In the genomic region with DNA sequence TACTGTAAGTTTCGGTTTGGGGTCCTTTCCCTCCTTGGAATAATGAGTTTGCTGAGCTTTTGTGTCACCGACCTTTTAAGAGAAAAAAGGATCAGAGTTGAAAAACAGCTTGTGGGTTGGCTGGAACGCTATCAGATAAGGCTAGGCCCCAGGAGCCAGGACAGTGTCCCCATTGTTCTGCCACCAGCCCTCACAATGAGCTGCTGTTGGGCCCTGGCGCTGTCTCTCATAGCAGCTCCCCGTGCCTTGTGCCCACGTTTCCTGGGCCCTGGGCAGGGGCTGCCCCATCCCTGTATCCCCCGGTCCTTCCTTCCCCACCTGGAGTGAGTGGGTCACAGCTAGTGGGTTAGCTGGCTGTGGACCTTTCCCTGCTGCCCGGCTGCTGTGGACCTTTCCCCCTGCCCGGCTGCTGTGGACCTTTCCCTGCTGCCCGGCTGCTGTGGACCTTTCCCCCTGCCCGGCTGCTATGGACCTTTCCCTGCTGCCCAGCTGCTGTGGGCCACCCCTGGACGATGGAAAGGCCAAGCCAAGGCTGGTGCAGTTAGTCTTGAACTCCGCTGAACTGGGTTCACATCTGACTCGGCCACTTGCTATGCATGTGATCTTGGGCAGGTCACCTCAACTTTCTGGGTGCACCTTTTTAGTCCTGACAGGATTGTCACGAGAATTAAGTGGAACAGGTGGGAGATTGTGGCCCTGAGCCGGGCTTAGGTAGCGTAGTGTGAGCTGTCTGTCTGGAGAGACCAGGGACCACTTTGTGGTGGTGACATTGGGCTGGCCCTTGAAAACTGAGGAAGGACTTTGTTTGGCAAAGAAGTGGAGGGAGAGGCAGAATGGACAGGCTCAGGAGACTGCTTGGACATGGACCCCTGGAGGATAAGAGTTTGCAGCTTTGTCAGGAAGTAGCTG, we compare ENCODE assay signal across 2 cellular contexts.
TF ChIP-seq lines count a peak whose summit lies in the region.

No MANE protein-coding gene starts in this region.

TF ChIP-seq in SK-N-SH, 30 proteins besides CTCF, POLR2A, EP300 and RAD21:
- TF ChIP-seq, protein P1, sequence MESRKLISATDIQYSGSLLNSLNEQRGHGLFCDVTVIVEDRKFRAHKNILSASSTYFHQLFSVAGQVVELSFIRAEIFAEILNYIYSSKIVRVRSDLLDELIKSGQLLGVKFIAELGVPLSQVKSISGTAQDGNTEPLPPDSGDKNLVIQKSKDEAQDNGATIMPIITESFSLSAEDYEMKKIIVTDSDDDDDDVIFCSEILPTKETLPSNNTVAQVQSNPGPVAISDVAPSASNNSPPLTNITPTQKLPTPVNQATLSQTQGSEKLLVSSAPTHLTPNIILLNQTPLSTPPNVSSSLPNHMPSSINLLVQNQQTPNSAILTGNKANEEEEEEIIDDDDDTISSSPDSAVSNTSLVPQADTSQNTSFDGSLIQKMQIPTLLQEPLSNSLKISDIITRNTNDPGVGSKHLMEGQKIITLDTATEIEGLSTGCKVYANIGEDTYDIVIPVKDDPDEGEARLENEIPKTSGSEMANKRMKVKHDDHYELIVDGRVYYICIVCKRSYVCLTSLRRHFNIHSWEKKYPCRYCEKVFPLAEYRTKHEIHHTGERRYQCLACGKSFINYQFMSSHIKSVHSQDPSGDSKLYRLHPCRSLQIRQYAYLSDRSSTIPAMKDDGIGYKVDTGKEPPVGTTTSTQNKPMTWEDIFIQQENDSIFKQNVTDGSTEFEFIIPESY (IDR thresholded peaks at IDR 0.05; ENCODE audit: borderline replicate concordance, low read depth), result no peak
- peak; percentile 26; the same call in 1 of the 2 replicates for TF ChIP-seq GATA2 (CRISPR knock-in tag; IDR thresholded peaks at IDR 0.05)

TF ChIP-seq in SK-N-SH treated with all-trans-retinoic acid at 6 μM for 48 hours, 23 proteins besides CTCF, POLR2A, EP300 and RAD21 (continued from another document):
- TF ChIP-seq, protein P2, sequence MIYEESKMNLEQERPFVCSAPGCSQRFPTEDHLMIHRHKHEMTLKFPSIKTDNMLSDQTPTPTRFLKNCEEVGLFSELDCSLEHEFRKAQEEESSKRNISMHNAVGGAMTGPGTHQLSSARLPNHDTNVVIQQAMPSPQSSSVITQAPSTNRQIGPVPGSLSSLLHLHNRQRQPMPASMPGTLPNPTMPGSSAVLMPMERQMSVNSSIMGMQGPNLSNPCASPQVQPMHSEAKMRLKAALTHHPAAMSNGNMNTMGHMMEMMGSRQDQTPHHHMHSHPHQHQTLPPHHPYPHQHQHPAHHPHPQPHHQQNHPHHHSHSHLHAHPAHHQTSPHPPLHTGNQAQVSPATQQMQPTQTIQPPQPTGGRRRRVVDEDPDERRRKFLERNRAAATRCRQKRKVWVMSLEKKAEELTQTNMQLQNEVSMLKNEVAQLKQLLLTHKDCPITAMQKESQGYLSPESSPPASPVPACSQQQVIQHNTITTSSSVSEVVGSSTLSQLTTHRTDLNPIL (CRISPR knock-in tag; IDR thresholded peaks at IDR 0.05; ENCODE audit: low read depth), result no peak
- TF ChIP-seq ZNF565 (CRISPR knock-in tag; conservative IDR thresholded peaks at IDR 0.05; ENCODE audit: low read depth), result no peak
